In the genomic region with DNA sequence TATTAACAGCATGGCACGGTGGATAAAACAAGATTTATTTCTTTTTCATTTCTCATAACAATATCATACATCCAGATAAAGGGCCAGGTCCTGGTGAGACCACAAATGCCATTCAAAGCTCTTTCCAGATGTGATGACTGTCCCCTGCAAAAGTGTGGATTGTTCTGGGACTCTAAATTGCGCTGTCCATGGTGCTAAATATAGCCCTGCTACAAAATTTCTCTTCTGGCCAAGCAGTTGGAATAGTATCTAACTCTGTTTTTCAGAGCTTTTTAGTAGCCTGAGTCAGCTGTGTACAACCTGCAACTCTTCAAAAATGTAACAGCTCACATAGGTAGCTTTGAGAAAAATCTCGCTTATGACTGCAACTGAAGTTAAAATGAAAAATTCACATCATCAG, we compare ENCODE assay signal across 21 cellular contexts.
DNase-seq lines count a peak whose midpoint lies in the region; ATAC-seq, FAIRE-seq and TF ChIP-seq lines count a peak whose summit lies in the region.
"Had no signal": no experiment of that assay in that cellular context is flagged by ENCODE, and none has a peak within 500 bp of the region (broad histone marks: within the 10 kb centered on the region; RNA-seq: fewer than 3 reads in every experiment).

No MANE protein-coding gene starts in this region.

- DNase-seq in A549 (ENCODE audit: low read depth in 1 of 2, low spot score in 1 of 2) = no peak
- peak; percentile 2 for DNase-seq in RWPE1 (ENCODE audit: low spot score)
- peak; percentile 79 for DNase-seq in left kidney (ENCODE audit: low read depth, low spot score)
- DNase-seq in DMS79 (lab: John Stamatoyannopoulos, UW) = no peak
- DNase-seq in posterior cingulate gyrus = no peak
- no peak for DNase-seq in medulla oblongata (ENCODE audit: extremely low spot score)
- DNase-seq in D721Med (ENCODE audit: insufficient read length, low spot score) = no peak
- DNase-seq: activated CD4-positive, alpha-beta memory T cell treated with anti-CD3 and anti-CD28 coated beads for 36 hours; activated T-cell treated with anti-CD3 and anti-CD28 coated beads, Interleukin-2, amount 50 U/mL, for 1 hour; CD4-positive, alpha-beta T cell; dermis blood vessel endothelial cell; DMS79 treated with DMSO at 0.1 percent for 48 hours; MM.1S; natural killer cell; NCI-H69; stimulated activated CD4-positive, alpha-beta T cell treated with anti-CD3 and anti-CD28 coated beads, Interleukin-15, amount 100 ng/mL, for 24 hours; stimulated activated naive CD8-positive, alpha-beta T cell treated with anti-CD3 and anti-CD28 coated beads, Interleukin-15, amount 100 ng/mL, for 72 hours had no signal

- H3K9me3 ChIP-seq in A549 = no peaks in the 10 kb centered on the region
- no peaks in the 10 kb centered on the region for H3K9me3 ChIP-seq in HEK293 (ENCODE audit: control insufficient read depth, insufficient read depth, low read depth, low read length)

- TF ChIP-seq CTCF in A549 (IDR thresholded peaks at IDR 0.05) (no peak), HEK293 (tag by site-specific recombination; IDR thresholded peaks at IDR 0.05) (no peak), RWPE1 (conservative IDR thresholded peaks at IDR 0.05; ENCODE audit: low read depth) (no peak), D721Med (IDR thresholded peaks at IDR 0.05; ENCODE audit: insufficient read depth, missing control alignments) (no peak)

- no peak for FAIRE-seq in A549 (lab: Jason Lieb, UNC)
- FAIRE-seq in D721Med (lab: Jason Lieb, UNC) = no peak
- FAIRE-seq: HTR-8/SVneo had no signal

- TF ChIP-seq RAD21 in A549 (conservative IDR thresholded peaks at IDR 0.05 in 1 of 2, IDR thresholded peaks at IDR 0.05 in 1 of 2) = no peak

- ATAC-seq in A549 = no peak
- ATAC-seq: natural killer cell; Panc1; stimulated activated naive CD8-positive, alpha-beta T cell treated with anti-CD3 and anti-CD28 coated beads, Interleukin-15, amount 100 ng/mL, for 72 hours had no signal

- H3K4me1 ChIP-seq in A549 (no peaks in the 10 kb centered on the region), HEK293 (ENCODE audit: control insufficient read depth, insufficient read depth, low read length) (no peaks in the 10 kb centered on the region)

- H3K27ac ChIP-seq in A549 = no peak overlapping the region
- H3K27ac ChIP-seq in HEK293 (ENCODE audit: extremely low read depth, low read depth, low read length) = no peak overlapping the region
- no peak overlapping the region for H3K27ac ChIP-seq in RWPE1

- intact Hi-C loops in posterior cingulate gyrus (cut with DNase I) = no loop called here

- H3K4me3 ChIP-seq in A549 (no peak overlapping the region), HEK293 (ENCODE audit: low read depth, low read length) (no peak overlapping the region)
- H3K4me3 ChIP-seq: lung had no signal

- 3% methylated on average over 3 of the region's 3 CpGs for WGBS in A549 (ENCODE audit: missing lambda C conversion rate)

- no peaks in the 10 kb centered on the region for H3K36me3 ChIP-seq in HEK293 (ENCODE audit: control insufficient read depth in 2 of 2, insufficient read depth in 1 of 2, low read length in 2 of 2)

- CTCF ChIA-PET in A549 (lab: Yijun Ruan, JAX) = no interaction called here
- CTCF ChIA-PET in HEK293 (lab: Yijun Ruan, JAX) = interaction anchor here (0.7 kb wide), 1 partner anchor 60 kb away, joined by 3 read pairs; no protein-coding TSS in a partner anchor
- CTCF ChIA-PET in RWPE1 (lab: Yijun Ruan, JAX) = no interaction called here

- no peak for TF ChIP-seq POLR2A in A549 (IDR thresholded peaks at IDR 0.05; ENCODE audit: low read length)

- POLR2A ChIA-PET in A549 (lab: Yijun Ruan, JAX) = no interaction called here
- POLR2A ChIA-PET in HEK293 (lab: Yijun Ruan, JAX) = interaction anchor here (1.0 kb wide), 1 partner anchor 115 kb away, joined by 5 read pairs; a partner anchor contains a TSS
- POLR2A ChIA-PET in RWPE1 (lab: Yijun Ruan, JAX; ENCODE audit: low non-redundant PET) = no interaction called here

- no peak overlapping the region for H3K4me2 ChIP-seq in A549

- TF ChIP-seq EP300 in A549 (IDR thresholded peaks at IDR 0.05) = no peak

TF ChIP-seq in A549, 52 proteins besides CTCF, POLR2A, EP300 and RAD21 (continues in another document):
- TF ChIP-seq, protein P1, sequence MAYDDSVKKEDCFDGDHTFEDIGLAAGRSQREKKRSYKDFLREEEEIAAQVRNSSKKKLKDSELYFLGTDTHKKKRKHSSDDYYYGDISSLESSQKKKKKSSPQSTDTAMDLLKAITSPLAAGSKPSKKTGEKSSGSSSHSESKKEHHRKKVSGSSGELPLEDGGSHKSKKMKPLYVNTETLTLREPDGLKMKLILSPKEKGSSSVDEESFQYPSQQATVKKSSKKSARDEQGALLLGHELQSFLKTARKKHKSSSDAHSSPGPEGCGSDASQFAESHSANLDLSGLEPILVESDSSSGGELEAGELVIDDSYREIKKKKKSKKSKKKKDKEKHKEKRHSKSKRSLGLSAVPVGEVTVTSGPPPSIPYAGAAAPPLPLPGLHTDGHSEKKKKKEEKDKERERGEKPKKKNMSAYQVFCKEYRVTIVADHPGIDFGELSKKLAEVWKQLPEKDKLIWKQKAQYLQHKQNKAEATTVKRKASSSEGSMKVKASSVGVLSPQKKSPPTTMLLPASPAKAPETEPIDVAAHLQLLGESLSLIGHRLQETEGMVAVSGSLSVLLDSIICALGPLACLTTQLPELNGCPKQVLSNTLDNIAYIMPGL (CRISPR knock-in tag; IDR thresholded peaks at IDR 0.05; ENCODE audit: borderline replicate concordance) = no peak
- TF ChIP-seq, protein P2, sequence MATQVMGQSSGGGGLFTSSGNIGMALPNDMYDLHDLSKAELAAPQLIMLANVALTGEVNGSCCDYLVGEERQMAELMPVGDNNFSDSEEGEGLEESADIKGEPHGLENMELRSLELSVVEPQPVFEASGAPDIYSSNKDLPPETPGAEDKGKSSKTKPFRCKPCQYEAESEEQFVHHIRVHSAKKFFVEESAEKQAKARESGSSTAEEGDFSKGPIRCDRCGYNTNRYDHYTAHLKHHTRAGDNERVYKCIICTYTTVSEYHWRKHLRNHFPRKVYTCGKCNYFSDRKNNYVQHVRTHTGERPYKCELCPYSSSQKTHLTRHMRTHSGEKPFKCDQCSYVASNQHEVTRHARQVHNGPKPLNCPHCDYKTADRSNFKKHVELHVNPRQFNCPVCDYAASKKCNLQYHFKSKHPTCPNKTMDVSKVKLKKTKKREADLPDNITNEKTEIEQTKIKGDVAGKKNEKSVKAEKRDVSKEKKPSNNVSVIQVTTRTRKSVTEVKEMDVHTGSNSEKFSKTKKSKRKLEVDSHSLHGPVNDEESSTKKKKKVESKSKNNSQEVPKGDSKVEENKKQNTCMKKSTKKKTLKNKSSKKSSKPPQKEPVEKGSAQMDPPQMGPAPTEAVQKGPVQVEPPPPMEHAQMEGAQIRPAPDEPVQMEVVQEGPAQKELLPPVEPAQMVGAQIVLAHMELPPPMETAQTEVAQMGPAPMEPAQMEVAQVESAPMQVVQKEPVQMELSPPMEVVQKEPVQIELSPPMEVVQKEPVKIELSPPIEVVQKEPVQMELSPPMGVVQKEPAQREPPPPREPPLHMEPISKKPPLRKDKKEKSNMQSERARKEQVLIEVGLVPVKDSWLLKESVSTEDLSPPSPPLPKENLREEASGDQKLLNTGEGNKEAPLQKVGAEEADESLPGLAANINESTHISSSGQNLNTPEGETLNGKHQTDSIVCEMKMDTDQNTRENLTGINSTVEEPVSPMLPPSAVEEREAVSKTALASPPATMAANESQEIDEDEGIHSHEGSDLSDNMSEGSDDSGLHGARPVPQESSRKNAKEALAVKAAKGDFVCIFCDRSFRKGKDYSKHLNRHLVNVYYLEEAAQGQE (IDR thresholded peaks at IDR 0.05) = peak; percentile 88
- TF ChIP-seq CBX2 (IDR thresholded peaks at IDR 0.05; ENCODE audit: borderline replicate concordance, low read depth) (no peak), EHF (CRISPR knock-in tag; IDR thresholded peaks at IDR 0.05) (no peak)

TF ChIP-seq in HEK293, 187 proteins besides CTCF, POLR2A, EP300 and RAD21:
- no peak for TF ChIP-seq ZNF707 (tag by site-specific recombination; IDR thresholded peaks at IDR 0.05)
- TF ChIP-seq, protein P2 (tag by site-specific recombination; IDR thresholded peaks at IDR 0.05) = peak; percentile 94

Comparison
In these comparisons a context has a peak if more than half of its experiments do, and no peak if none do; other contexts are left out.
1. DNase-seq: peak in RWPE1 (single experiment) and left kidney (single experiment); none in A549 (0 of 2), DMS79 (single experiment), posterior cingulate gyrus (0 of 10), medulla oblongata (single experiment) and D721Med (single experiment).